9 cellular contexts compared by ENCODE assay signal in genomic region chr2:231795525-231796327, GRCh38. TPM values are rescaled to one million over a fixed set of nuclear protein-coding genes. Genes with fewer than 3 reads are reported as not detected.
DNase-seq lines count a peak whose midpoint lies in the region; ATAC-seq and TF ChIP-seq lines count a peak whose summit lies in the region.
"Had no signal": no experiment of that assay in that cellular context is flagged by ENCODE, and none has a peak within 500 bp of the region (broad histone marks: within the 10 kb centered on the region; RNA-seq: fewer than 3 reads in every experiment).

No MANE protein-coding gene starts in this region.

- no peaks in the 10 kb centered on the region for H3K27me3 ChIP-seq in SJSA1 (replicated peaks)
- no peaks in the 10 kb centered on the region for H3K27me3 ChIP-seq in naive thymus-derived CD4-positive, alpha-beta T cell (ENCODE audit: control insufficient read depth in 2 of 2, insufficient read depth in 2 of 2, low read length in 2 of 2)

- H3K4me1 ChIP-seq in SJSA1 (replicated peaks), result no peaks in the 10 kb centered on the region; the same call in 1 of the 2 replicates
- no peaks in the 10 kb centered on the region for H3K4me1 ChIP-seq in naive thymus-derived CD4-positive, alpha-beta T cell (ENCODE audit: control insufficient read depth in 2 of 2, insufficient read depth in 2 of 2, low read length in 2 of 2)

- no peaks in the 10 kb centered on the region for H3K27me3 Mint-ChIP-seq in naive thymus-derived CD4-positive, alpha-beta T cell
- H3K27me3 Mint-ChIP-seq: central memory CD8-positive, alpha-beta T cell had no signal

- CTCF ChIA-PET in naive thymus-derived CD4-positive, alpha-beta T cell (lab: Charles Lee), result no interaction called here

- peaks cover 2 to 38% (median 16%) of the 10 kb centered on the region in 7 donors for H3K4me1 Mint-ChIP-seq in naive thymus-derived CD4-positive, alpha-beta T cell

- DNase-seq in AG09309 (ENCODE audit: low read depth) (no peak), HFF-Myc (ENCODE audit: extremely low read depth, low read depth) (peak; percentile 80), SJSA1 (ENCODE audit: low read depth in 1 of 2, low spot score in 2 of 2) (peak; percentile 63 to 74), glomerular visceral epithelial cell (ENCODE audit: extremely low spot score) (peak; percentile 72), activated gamma-delta T cell treated with Interleukin-2 at 50 U/mL for 16 hours (no peak), NCI-H187 treated with DMSO at 0.1 percent for 48 hours (lab: John Stamatoyannopoulos, UW) (no peak)
- DNase-seq in stimulated activated naive CD4-positive, alpha-beta T cell (lab: John Stamatoyannopoulos, UW), result no peak
- DNase-seq in naive thymus-derived CD4-positive, alpha-beta T cell, result no peak

- H3K36me3 Mint-ChIP-seq in naive thymus-derived CD4-positive, alpha-beta T cell, result peaks cover 6 to 70% (median 23%) of the 10 kb centered on the region in 5 donors

- H3K9me3 ChIP-seq in SJSA1 (replicated peaks), result no peaks in the 10 kb centered on the region
- H3K9me3 ChIP-seq in naive thymus-derived CD4-positive, alpha-beta T cell (ENCODE audit: control insufficient read depth in 2 of 3, low read length in 3 of 3), result no peaks in the 10 kb centered on the region

- POLR2A ChIA-PET in naive thymus-derived CD4-positive, alpha-beta T cell (lab: Charles Lee), result interaction anchor here (1.3 kb wide), 1 partner anchor 9 kb away, joined by 3 read pairs; no protein-coding TSS in a partner anchor

- no peak overlapping the region for H3K27ac ChIP-seq in SJSA1
- no peak overlapping the region for H3K27ac ChIP-seq in naive thymus-derived CD4-positive, alpha-beta T cell (ENCODE audit: low read depth, low read length)

- no peaks in the 10 kb centered on the region for H3K9me3 Mint-ChIP-seq in naive thymus-derived CD4-positive, alpha-beta T cell
- H3K9me3 Mint-ChIP-seq: central memory CD8-positive, alpha-beta T cell had no signal

- H3K4me3 ChIP-seq in AG09309 (ENCODE audit: control insufficient read depth, low read depth, low read length) (no peak overlapping the region), HFF-Myc (replicated peaks; ENCODE audit: low read depth, low read length) (no peak overlapping the region), SJSA1 (no peak overlapping the region)
- no peak overlapping the region for H3K4me3 ChIP-seq in naive thymus-derived CD4-positive, alpha-beta T cell (ENCODE audit: low read length)

- TF ChIP-seq CTCF in AG09309 (IDR thresholded peaks at IDR 0.05; ENCODE audit: control insufficient read depth, insufficient read depth, low read depth, low read length, missing control alignments), result peak; percentile 44
- peak; percentile 49 for TF ChIP-seq CTCF in HFF-Myc (IDR thresholded peaks at IDR 0.05; ENCODE audit: low read depth, low read length, missing control alignments)

- no peak overlapping the region for H3K4me3 Mint-ChIP-seq in naive thymus-derived CD4-positive, alpha-beta T cell
- H3K4me3 Mint-ChIP-seq: central memory CD8-positive, alpha-beta T cell had no signal

- intact Hi-C loops in naive thymus-derived CD4-positive, alpha-beta T cell (cut with micrococcal nuclease), result no loop called here

- H3K36me3 ChIP-seq in SJSA1, result peaks cover 68% of the 10 kb centered on the region
- H3K36me3 ChIP-seq in naive thymus-derived CD4-positive, alpha-beta T cell (ENCODE audit: control insufficient read depth in 2 of 3, insufficient read depth in 3 of 3, low read length in 3 of 3), result peaks cover 34 to 82% (median 35%) of the 10 kb centered on the region in 3 experiments

- H3K27ac Mint-ChIP-seq in naive thymus-derived CD4-positive, alpha-beta T cell, result no peak overlapping the region

- ATAC-seq in naive thymus-derived CD4-positive, alpha-beta T cell, result no peak

RNA-seq across cellular contexts. Expression of gene COPS7B, which starts 9.5 kb away (rescaled TPM):
- 12.3 and 24.9 TPM in 2 replicates for total RNA-seq in SJSA1 (2014; rRNA removed; shearing (Covaris generic))
- 10 to 100 TPM; 33.4 to 60.6 (median 50.6) TPM for total RNA-seq in naive thymus-derived CD4-positive, alpha-beta T cell
- polyA plus RNA-seq in naive thymus-derived CD4-positive, alpha-beta T cell, result 10 to 100 TPM; 38.8 to 42.9 TPM

RNA-seq across cellular contexts. Expression of gene PDE6D, which starts 14.6 kb away (rescaled TPM):
- 27.1 and 34.2 TPM in 2 replicates for total RNA-seq in SJSA1 (2014; rRNA removed; shearing (Covaris generic))
- total RNA-seq in naive thymus-derived CD4-positive, alpha-beta T cell, result 10 to 100 TPM; 14.3 to 35.7 (median 25.2) TPM
- 10 to 100 TPM; 52.1 to 55.3 TPM for polyA plus RNA-seq in naive thymus-derived CD4-positive, alpha-beta T cell

Comparison
In these comparisons a context has a peak if more than half of its experiments do, and no peak if none do; other contexts are left out.
1. DNase-seq: peak in HFF-Myc (single experiment), SJSA1 (2 of 2) and glomerular visceral epithelial cell (single experiment); none in AG09309 (single experiment), stimulated activated naive CD4-positive, alpha-beta T cell (0 of 6), activated gamma-delta T cell treated with Interleukin-2 at 50 U/mL for 16 hours (single experiment), NCI-H187 treated with DMSO at 0.1 percent for 48 hours (single experiment) and naive thymus-derived CD4-positive, alpha-beta T cell (0 of 9).